Comparison of ENCODE assay signal across 14 cellular contexts in genomic region chr1:150763631-150764223, GRCh38. TPM values are rescaled to one million over a fixed set of nuclear protein-coding genes. Genes with fewer than 3 reads are reported as not detected.
DNase-seq lines count a peak whose midpoint lies in the region; ATAC-seq, FAIRE-seq and TF ChIP-seq lines count a peak whose summit lies in the region.
"Had no signal": no experiment of that assay in that cellular context is flagged by ENCODE, and none has a peak within 500 bp of the region (broad histone marks: within the 10 kb centered on the region; RNA-seq: fewer than 3 reads in every experiment).

No MANE protein-coding gene starts in this region.

- CTCF ChIA-PET in activated CD4-positive, alpha-beta memory T cell treated with anti-CD3 and anti-CD28 coated beads for 36 hours (lab: Charles Lee), result interaction anchor here (1.0 to 1.1 kb wide), 2 partner anchors 159 to 203 kb away, joined by 3 read pairs; no protein-coding TSS in a partner anchor

- ATAC-seq in GM18511 (IDR thresholded peaks at IDR 0.05; ENCODE audit: unreplicated experiment) (no peak), GM18519 (IDR thresholded peaks at IDR 0.05; ENCODE audit: low FRiP score, unreplicated experiment) (no peak)

- peaks cover 8% of the 10 kb centered on the region for H3K36me3 Mint-ChIP-seq in activated CD4-positive, alpha-beta memory T cell treated with anti-CD3 and anti-CD28 coated beads for 36 hours
- H3K36me3 Mint-ChIP-seq in mesothelial cell of epicardium, result no peaks in the 10 kb centered on the region

- H3K4me1 Mint-ChIP-seq in activated CD4-positive, alpha-beta memory T cell treated with anti-CD3 and anti-CD28 coated beads for 36 hours (ENCODE audit: low read depth), result peaks cover 45% of the 10 kb centered on the region
- H3K4me1 Mint-ChIP-seq in mesothelial cell of epicardium, result peaks cover 12% of the 10 kb centered on the region

- POLR2A ChIA-PET in activated CD4-positive, alpha-beta memory T cell treated with anti-CD3 and anti-CD28 coated beads for 36 hours (lab: Charles Lee), result interaction anchor here (1.1 kb wide), 1 partner anchor 238 kb away, joined by 3 read pairs; no protein-coding TSS in a partner anchor

- H3K27ac Mint-ChIP-seq in activated CD4-positive, alpha-beta memory T cell treated with anti-CD3 and anti-CD28 coated beads for 36 hours, result no peak overlapping the region
- H3K27ac Mint-ChIP-seq in mesothelial cell of epicardium, result peak overlapping the region; percentile 9

- DNase-seq in CD1c-positive myeloid dendritic cell (ENCODE audit: extremely low spot score), result peak; percentile 57
- no peak for DNase-seq in GM18507 (ENCODE audit: extremely low spot score, insufficient read length, low read depth)
- DNase-seq in activated CD4-positive, alpha-beta memory T cell treated with anti-CD3 and anti-CD28 coated beads for 36 hours, result no peak
- DNase-seq in mesothelial cell of epicardium (ENCODE audit: low spot score in 2 of 2, unreplicated experiment in 2 of 2), result no peak
- no peak for DNase-seq in NCI-H69 (lab: John Stamatoyannopoulos, UW)
- DNase-seq in cortex of kidney (lab: John Stamatoyannopoulos, UW), result no peak
- DNase-seq: effector CD4-positive, alpha-beta T cell; HCEC 1CT; hypothalamus; MG63; NCI-H748 treated with DMSO at 0.1 percent for 48 hours had no signal

- no peak for TF ChIP-seq CTCF in mesothelial cell of epicardium (IDR thresholded peaks at IDR 0.05; ENCODE audit: unreplicated experiment)

- peak overlapping the region; percentile 21 for H3K4me3 Mint-ChIP-seq in activated CD4-positive, alpha-beta memory T cell treated with anti-CD3 and anti-CD28 coated beads for 36 hours
- H3K4me3 Mint-ChIP-seq in mesothelial cell of epicardium, result no peak overlapping the region

- peaks cover 5% of the 10 kb centered on the region for H3K9me3 Mint-ChIP-seq in activated CD4-positive, alpha-beta memory T cell treated with anti-CD3 and anti-CD28 coated beads for 36 hours
- peaks cover 6% of the 10 kb centered on the region for H3K9me3 Mint-ChIP-seq in mesothelial cell of epicardium

- FAIRE-seq in GM18507 (lab: Jason Lieb, UNC), result peak; percentile 74

- H3K27me3 Mint-ChIP-seq in activated CD4-positive, alpha-beta memory T cell treated with anti-CD3 and anti-CD28 coated beads for 36 hours, result no peaks in the 10 kb centered on the region
- no peaks in the 10 kb centered on the region for H3K27me3 Mint-ChIP-seq in mesothelial cell of epicardium (ENCODE audit: low read depth)

- intact Hi-C loops in activated CD4-positive, alpha-beta memory T cell treated with anti-CD3 and anti-CD28 coated beads for 36 hours (cut with micrococcal nuclease), result loop anchor here (2.0 to 10.0 kb wide), 2 partner anchors 69 to 201 kb away; partner anchors contain the start of gene GOLPH3L

RNA-seq across cellular contexts. Expression of gene CTSS, which starts 1.9 kb away (rescaled TPM):
- total RNA-seq in activated CD4-positive, alpha-beta memory T cell treated with anti-CD3 and anti-CD28 coated beads for 36 hours, result 10 to 100 TPM; 39.4 to 45.5 TPM
- total RNA-seq in mesothelial cell of epicardium, result 2.1 to 3.1 TPM (median 2.6 TPM) in 3 replicates

RNA-seq across cellular contexts. Expression of gene HORMAD1, which starts 43.0 kb away (rescaled TPM):
- not detected for total RNA-seq in activated CD4-positive, alpha-beta memory T cell treated with anti-CD3 and anti-CD28 coated beads for 36 hours
- not detected in 3 replicates for total RNA-seq in mesothelial cell of epicardium
- total RNA-seq: Daoy had no signal

RNA-seq across cellular contexts. Expression of gene CTSK, which starts 44.3 kb away (rescaled TPM):
- 1 to 10 TPM; 1.4 to 1.7 TPM for total RNA-seq in activated CD4-positive, alpha-beta memory T cell treated with anti-CD3 and anti-CD28 coated beads for 36 hours
- 24.3 to 28.3 TPM (median 27.5 TPM) in 3 replicates for total RNA-seq in mesothelial cell of epicardium
